ENCODE assay signal across 9 cellular contexts in genomic region chr3:177351757-177352158, GRCh38.
DNase-seq lines count a peak whose midpoint lies in the region; ATAC-seq, FAIRE-seq and TF ChIP-seq lines count a peak whose summit lies in the region.
"Had no signal": no experiment of that assay in that cellular context is flagged by ENCODE, and none has a peak within 500 bp of the region (broad histone marks: within the 10 kb centered on the region; RNA-seq: fewer than 3 reads in every experiment).

No MANE protein-coding gene starts in this region.

- POLR2A ChIA-PET in activated B cell treated with CpG ODN at 0.5 μM for 24 hours (lab: Charles Lee) (interaction anchor here (0.8 to 6.4 kb wide), 10 partner anchors 9 to 158 kb away, joined by 3 to 58 read pairs (median 6); partner anchors contain the start of gene TBL1XR1), WTC11 (lab: Charles Lee) (no interaction called here)

- H3K9ac ChIP-seq in DND-41 (ENCODE audit: low read depth, low read length) = no peak overlapping the region

- peaks cover 26% of the 10 kb centered on the region for H3K4me1 ChIP-seq in DND-41 (ENCODE audit: insufficient read depth, low read length)

- peak overlapping the region; percentile 74 for H3K4me3 Mint-ChIP-seq in activated B cell treated with CpG ODN at 0.5 μM for 24 hours
- H3K4me3 Mint-ChIP-seq in WTC11 = no peak overlapping the region
- H3K4me3 Mint-ChIP-seq: CD4-positive, alpha-beta T cell had no signal

- no peaks in the 10 kb centered on the region for H3K79me2 ChIP-seq in DND-41 (ENCODE audit: insufficient read depth, low read length)

- no peaks in the 10 kb centered on the region for H3K36me3 Mint-ChIP-seq in activated B cell treated with CpG ODN at 0.5 μM for 24 hours (ENCODE audit: low read depth)
- H3K36me3 Mint-ChIP-seq in WTC11 = no peaks in the 10 kb centered on the region

- TF ChIP-seq CTCF in DND-41 (IDR thresholded peaks at IDR 0.05; ENCODE audit: borderline replicate concordance, extremely low read depth, low read length, poor library complexity, severe bottlenecking) = no peak
- TF ChIP-seq CTCF in activated B cell treated with CpG ODN at 0.5 μM for 24 hours (IDR thresholded peaks at IDR 0.05) = no peak
- TF ChIP-seq CTCF in WTC11 (IDR thresholded peaks at IDR 0.05) = no peak

- H2AFZ ChIP-seq in DND-41 (ENCODE audit: low read depth, low read length) = no peak overlapping the region

- no peaks in the 10 kb centered on the region for H3K27me3 Mint-ChIP-seq in activated B cell treated with CpG ODN at 0.5 μM for 24 hours
- H3K27me3 Mint-ChIP-seq in WTC11 (ENCODE audit: low read depth) = peaks cover 87% of the 10 kb centered on the region
- H3K27me3 Mint-ChIP-seq: CD4-positive, alpha-beta T cell had no signal

- H3K27ac Mint-ChIP-seq in activated B cell treated with CpG ODN at 0.5 μM for 24 hours (peak overlapping the region; percentile 95), WTC11 (no peak overlapping the region)
- H3K27ac Mint-ChIP-seq: CD4-positive, alpha-beta T cell had no signal

- DNase-seq in DND-41 (no peak), GM19239 (ENCODE audit: insufficient read length, low spot score) (no peak), activated B cell treated with CpG ODN at 0.5 μM for 24 hours (no peak), SKM-1 (lab: John Stamatoyannopoulos, UW; ENCODE audit: unreplicated experiment) (no peak), DMS53 (lab: John Stamatoyannopoulos, UW) (no peak), NCI-H345 treated with DMSO at 0.1 percent for 48 hours (lab: John Stamatoyannopoulos, UW; ENCODE audit: unreplicated experiment) (no peak), WTC11 (ENCODE audit: low spot score) (no peak)
- DNase-seq: CD4-positive, alpha-beta T cell had no signal

- no peak overlapping the region for H3K4me3 ChIP-seq in DND-41 (ENCODE audit: low read depth in 1 of 2, low read length in 2 of 2)

- peak overlapping the region; percentile 80 for H3K27ac ChIP-seq in DND-41 (ENCODE audit: low read length)

- peaks cover 82% of the 10 kb centered on the region for H3K4me1 Mint-ChIP-seq in activated B cell treated with CpG ODN at 0.5 μM for 24 hours
- peaks cover 4% of the 10 kb centered on the region; the same call in 1 of the 2 replicates for H3K4me1 Mint-ChIP-seq in WTC11

- H3K27me3 ChIP-seq in DND-41 (ENCODE audit: insufficient read depth, low read length, poor library complexity) = no peaks in the 10 kb centered on the region

- H3K9me3 Mint-ChIP-seq in activated B cell treated with CpG ODN at 0.5 μM for 24 hours (peaks cover 4% of the 10 kb centered on the region), WTC11 (no peaks in the 10 kb centered on the region)
- H3K9me3 Mint-ChIP-seq: CD4-positive, alpha-beta T cell had no signal

- ATAC-seq in DND-41 (ENCODE audit: insufficient read depth, low read depth) (no peak), HG02970 (IDR thresholded peaks at IDR 0.05; ENCODE audit: low FRiP score, unreplicated experiment) (peak; percentile 92), activated B cell treated with CpG ODN at 0.5 μM for 24 hours (ENCODE audit: low read depth) (peak; percentile 85), WTC11 (no peak)

- intact Hi-C loops in activated B cell treated with CpG ODN at 0.5 μM for 24 hours (cut with micrococcal nuclease) = loop anchor here (1.0 to 10.0 kb wide), 7 partner anchors 9 to 1796 kb away; partner anchors contain the start of gene PIK3CA

- CTCF ChIA-PET in activated B cell treated with CpG ODN at 0.5 μM for 24 hours (lab: Charles Lee) (interaction anchor here (0.6 to 1.4 kb wide), 5 partner anchors 13 to 301 kb away, joined by 3 read pairs; partner anchors contain the start of gene TBL1XR1), WTC11 (lab: Charles Lee) (no interaction called here)

- H3K9me3 ChIP-seq in DND-41 (ENCODE audit: insufficient read depth, low read length, severe bottlenecking) = no peaks in the 10 kb centered on the region

- peak; percentile 75 for FAIRE-seq in GM19239 (lab: Jason Lieb, UNC)

- no peak overlapping the region for H3K4me2 ChIP-seq in DND-41 (ENCODE audit: insufficient read depth, low read length)

- H3K36me3 ChIP-seq in DND-41 (ENCODE audit: insufficient read depth, low read length) = no peaks in the 10 kb centered on the region

- no peaks in the 10 kb centered on the region for H4K20me1 ChIP-seq in DND-41 (ENCODE audit: insufficient read depth, low read length)

TF ChIP-seq in WTC11, 78 proteins besides CTCF, POLR2A, EP300 and RAD21:
- TF ChIP-seq MYBL2 (CRISPR knock-in tag; IDR thresholded peaks at IDR 0.05) (no peak), NFE2L1 (CRISPR knock-in tag; IDR thresholded peaks at IDR 0.05) (no peak), ARID4B (CRISPR knock-in tag; IDR thresholded peaks at IDR 0.05; ENCODE audit: borderline replicate concordance) (no peak), PRRX2 (CRISPR knock-in tag; IDR thresholded peaks at IDR 0.05) (no peak), ZNF425 (CRISPR knock-in tag; conservative IDR thresholded peaks at IDR 0.05) (no peak), E2F1 (CRISPR knock-in tag; IDR thresholded peaks at IDR 0.05) (no peak)

Comparison
In these comparisons a context has a peak if more than half of its experiments do, and no peak if none do; other contexts are left out.
1. ATAC-seq: peak in HG02970 (single experiment) and activated B cell treated with CpG ODN at 0.5 μM for 24 hours (single experiment); none in DND-41 (single experiment) and WTC11 (single experiment).